24 cellular contexts compared by ENCODE assay signal in the genomic region with DNA sequence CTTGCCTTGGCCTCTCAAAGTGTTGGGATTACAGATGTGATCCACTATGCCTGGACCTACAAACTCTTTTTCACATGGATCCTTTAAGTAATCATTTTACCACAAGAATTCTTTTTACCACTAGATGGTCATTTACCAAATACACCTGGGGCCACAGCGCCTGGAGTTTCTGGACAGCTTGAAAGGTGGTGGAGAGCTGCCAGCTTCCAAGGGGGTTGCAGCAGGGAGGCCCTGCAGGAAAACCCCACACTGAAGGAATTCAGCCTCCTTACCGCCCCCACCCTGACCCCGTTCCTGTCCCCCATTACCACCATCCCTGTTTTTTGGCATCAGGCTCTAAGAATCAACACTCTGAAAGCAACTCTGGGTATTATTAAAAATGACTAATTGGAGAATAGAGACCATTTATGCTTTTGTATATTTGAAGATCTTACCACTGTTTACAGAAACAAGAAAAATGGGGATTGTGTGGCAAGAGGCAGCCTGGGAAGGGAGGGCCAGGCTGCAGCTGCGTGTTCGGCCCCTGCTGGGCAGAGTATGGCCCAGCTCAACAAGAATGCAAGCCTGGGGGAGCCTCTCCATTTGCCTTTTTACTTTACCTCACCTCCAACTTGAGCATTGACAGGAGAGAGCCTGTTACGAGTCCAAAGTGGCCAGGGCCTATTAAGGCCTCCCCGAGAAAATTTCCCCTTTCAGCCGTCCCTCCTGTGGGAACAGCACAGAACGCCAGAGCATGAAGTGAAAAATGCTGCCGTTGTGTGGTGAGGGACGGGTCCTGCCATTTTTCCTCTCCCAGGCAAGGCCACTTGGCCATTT.
DNase-seq lines count a peak whose midpoint lies in the region; ATAC-seq and TF ChIP-seq lines count a peak whose summit lies in the region.
"Had no signal": no experiment of that assay in that cellular context is flagged by ENCODE, and none has a peak within 500 bp of the region (broad histone marks: within the 10 kb centered on the region; RNA-seq: fewer than 3 reads in every experiment).

No MANE protein-coding gene starts in this region.

- ATAC-seq in GM19467 (IDR thresholded peaks at IDR 0.05; ENCODE audit: unreplicated experiment): no peak
- ATAC-seq: natural killer cell; psoas muscle; stimulated activated naive B cell treated with anti-CD40 and anti-IgM and Interleukin-4, amounts not matched to agents 10 μg/mL and 1 μg/mL and 100 μg/mL, for 72 hours had no signal

- no peaks in the 10 kb centered on the region for H3K36me3 ChIP-seq in stomach
- H3K36me3 ChIP-seq: breast epithelium had no signal

- WGBS in stomach, 5 donors: 79 to 87% (median 81%) methylated on average over 11 of the region's 11 CpGs

- peaks cover 26% of the 10 kb centered on the region for H3K4me1 Mint-ChIP-seq in dendritic cell treated with granulocyte-macrophage colony-stimulating factor and Interleukin-4, amounts not matched to agents 40 ng/mL and 50 ng/mL, for 4 days (ENCODE audit: low read depth)
- peaks cover 51% of the 10 kb centered on the region for H3K4me1 Mint-ChIP-seq in nephron
- H3K4me1 Mint-ChIP-seq: CD4-positive, CD25-positive, alpha-beta regulatory T cell had no signal

- peak overlapping the region in 3 of 5 donors; percentile 16 to 74 (median 68) for H3K27ac ChIP-seq in stomach
- H3K27ac ChIP-seq: breast epithelium, epithelial cell of prostate, psoas muscle, skin epidermis had no signal

- H3K36me3 Mint-ChIP-seq in dendritic cell treated with granulocyte-macrophage colony-stimulating factor and Interleukin-4, amounts not matched to agents 40 ng/mL and 50 ng/mL, for 4 days (ENCODE audit: low read depth): peaks cover 16% of the 10 kb centered on the region
- peaks cover 7% of the 10 kb centered on the region for H3K36me3 Mint-ChIP-seq in nephron (ENCODE audit: low read depth)
- H3K36me3 Mint-ChIP-seq: activated CD4-positive, alpha-beta memory T cell treated with anti-CD3 and anti-CD28 coated beads for 36 hours; activated naive CD8-positive, alpha-beta T cell treated with anti-CD3 and anti-CD28 coated beads, Interleukin-2, amount 10 ng/mL, durations not matched to agents 7 days and 5 days; CD4-positive, CD25-positive, alpha-beta regulatory T cell; natural killer cell; stimulated activated naive B cell treated with anti-CD40 and anti-IgM and Interleukin-4, amounts not matched to agents 10 μg/mL and 1 μg/mL and 100 μg/mL, for 72 hours had no signal

- H3K9me3 Mint-ChIP-seq in dendritic cell treated with granulocyte-macrophage colony-stimulating factor and Interleukin-4, amounts not matched to agents 40 ng/mL and 50 ng/mL, for 4 days: no peaks in the 10 kb centered on the region
- H3K9me3 Mint-ChIP-seq in nephron: no peaks in the 10 kb centered on the region
- H3K9me3 Mint-ChIP-seq: activated CD4-positive, alpha-beta memory T cell treated with anti-CD3 and anti-CD28 coated beads for 36 hours; activated naive CD8-positive, alpha-beta T cell treated with anti-CD3 and anti-CD28 coated beads, Interleukin-2, amount 10 ng/mL, durations not matched to agents 7 days and 5 days; CD4-positive, CD25-positive, alpha-beta regulatory T cell; natural killer cell; stimulated activated naive B cell treated with anti-CD40 and anti-IgM and Interleukin-4, amounts not matched to agents 10 μg/mL and 1 μg/mL and 100 μg/mL, for 72 hours had no signal

- TF ChIP-seq EP300 in stomach (IDR thresholded peaks at IDR 0.05): no peak

- DNase-seq in NCI-H2227 (lab: John Stamatoyannopoulos, UW; ENCODE audit: unreplicated experiment) (peak; percentile 64), stomach (no peak), NCI-H1417 treated with DMSO at 0.1 percent for 48 hours (lab: John Stamatoyannopoulos, UW) (no peak), mesenteric fat pad (ENCODE audit: low spot score) (no peak)
- DNase-seq: activated CD4-positive, alpha-beta memory T cell treated with anti-CD3 and anti-CD28 coated beads for 36 hours; activated CD4-positive, CD25-positive, alpha-beta regulatory T cell; activated naive CD8-positive, alpha-beta T cell treated with anti-CD3 and anti-CD28 coated beads, Interleukin-2, amount 10 ng/mL, durations not matched to agents 7 days and 5 days; CD4-positive, CD25-positive, alpha-beta regulatory T cell; dermis blood vessel endothelial cell; hypothalamus; natural killer cell; NCI-H2029; NCI-H446 treated with DMSO at 0.1 percent for 48 hours; psoas muscle; Right ventricle myocardium superior; stimulated activated CD4-positive, alpha-beta T cell treated with anti-CD3 and anti-CD28 coated beads, Interleukin-2, amount 100 ng/mL, for 24 hours; stimulated activated naive B cell treated with anti-CD40 and anti-IgM and Interleukin-4, amounts not matched to agents 10 μg/mL and 1 μg/mL and 100 μg/mL, for 72 hours; T-helper 9 cell had no signal

- intact Hi-C loops in dendritic cell treated with granulocyte-macrophage colony-stimulating factor and Interleukin-4, amounts not matched to agents 40 ng/mL and 50 ng/mL, for 4 days (cut with micrococcal nuclease): no loop called here
- intact Hi-C loops in stomach (cut with DNase I; ENCODE audit: low total_unique reads): no loop called here

- no peak overlapping the region for H3K4me3 Mint-ChIP-seq in dendritic cell treated with granulocyte-macrophage colony-stimulating factor and Interleukin-4, amounts not matched to agents 40 ng/mL and 50 ng/mL, for 4 days
- no peak overlapping the region for H3K4me3 Mint-ChIP-seq in nephron
- H3K4me3 Mint-ChIP-seq: activated CD4-positive, alpha-beta memory T cell treated with anti-CD3 and anti-CD28 coated beads for 36 hours; activated naive CD8-positive, alpha-beta T cell treated with anti-CD3 and anti-CD28 coated beads, Interleukin-2, amount 10 ng/mL, durations not matched to agents 7 days and 5 days; CD4-positive, CD25-positive, alpha-beta regulatory T cell; natural killer cell; stimulated activated naive B cell treated with anti-CD40 and anti-IgM and Interleukin-4, amounts not matched to agents 10 μg/mL and 1 μg/mL and 100 μg/mL, for 72 hours had no signal

- H3K27me3 ChIP-seq in stomach: no peaks in the 10 kb centered on the region
- H3K27me3 ChIP-seq: breast epithelium had no signal

- peaks cover 0 to 33% (median 20%) of the 10 kb centered on the region in 4 donors for H3K4me1 ChIP-seq in stomach

- H3K9me3 ChIP-seq in stomach: no peaks in the 10 kb centered on the region
- H3K9me3 ChIP-seq: breast epithelium, psoas muscle had no signal

- peak overlapping the region; percentile 40 for H3K27ac Mint-ChIP-seq in dendritic cell treated with granulocyte-macrophage colony-stimulating factor and Interleukin-4, amounts not matched to agents 40 ng/mL and 50 ng/mL, for 4 days
- peak overlapping the region; percentile 6 to 83 (median 15) for H3K27ac Mint-ChIP-seq in nephron
- H3K27ac Mint-ChIP-seq: activated CD4-positive, alpha-beta memory T cell treated with anti-CD3 and anti-CD28 coated beads for 36 hours; activated naive CD8-positive, alpha-beta T cell treated with anti-CD3 and anti-CD28 coated beads, Interleukin-2, amount 10 ng/mL, durations not matched to agents 7 days and 5 days; CD4-positive, CD25-positive, alpha-beta regulatory T cell; natural killer cell; stimulated activated naive B cell treated with anti-CD40 and anti-IgM and Interleukin-4, amounts not matched to agents 10 μg/mL and 1 μg/mL and 100 μg/mL, for 72 hours had no signal

- no peak for TF ChIP-seq POLR2A in stomach (IDR thresholded peaks at IDR 0.05)

- TF ChIP-seq CTCF in nephron (IDR thresholded peaks at IDR 0.05; ENCODE audit: unreplicated experiment in 3 of 3) (peak in 1 of 3 experiments; percentile 24), stomach (IDR thresholded peaks at IDR 0.05) (no peak)

- no peaks in the 10 kb centered on the region for H3K27me3 Mint-ChIP-seq in dendritic cell treated with granulocyte-macrophage colony-stimulating factor and Interleukin-4, amounts not matched to agents 40 ng/mL and 50 ng/mL, for 4 days
- peaks cover 4% of the 10 kb centered on the region for H3K27me3 Mint-ChIP-seq in nephron (ENCODE audit: low read depth)
- H3K27me3 Mint-ChIP-seq: activated CD4-positive, alpha-beta memory T cell treated with anti-CD3 and anti-CD28 coated beads for 36 hours; CD4-positive, CD25-positive, alpha-beta regulatory T cell had no signal

- no peak overlapping the region for H3K4me3 ChIP-seq in stomach
- H3K4me3 ChIP-seq: breast epithelium, psoas muscle, skin epidermis had no signal
